ENCODE assay signal across 11 cellular contexts in the genomic region with DNA sequence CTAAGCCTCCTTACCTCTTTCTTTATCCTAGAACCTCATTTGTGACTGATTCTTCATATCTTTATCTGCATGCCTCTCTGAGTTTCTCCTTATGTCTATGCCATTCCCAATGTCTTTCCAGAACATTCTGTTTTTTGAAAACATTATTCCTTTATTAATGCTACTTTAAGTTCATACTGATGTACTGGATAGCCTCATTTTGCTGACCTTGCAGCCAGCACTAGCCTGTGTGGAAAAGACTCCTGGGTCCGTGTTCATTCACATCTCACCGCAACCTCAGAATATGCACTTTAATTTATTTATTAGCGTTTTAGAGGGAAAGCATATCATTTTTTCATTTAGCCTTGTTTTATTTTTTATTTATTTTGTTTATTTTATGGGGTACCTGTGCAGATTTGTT.
"Had no signal": no experiment of that assay in that cellular context is flagged by ENCODE, and none has a peak within 500 bp of the region (broad histone marks: within the 10 kb centered on the region; RNA-seq: fewer than 3 reads in every experiment).

No MANE protein-coding gene starts in this region.

- H3K9ac ChIP-seq: GM23248 had no signal

- FAIRE-seq: H1, H54 had no signal

- H3K9me3 ChIP-seq: HAP-1 had no signal

- DNase-seq: GM23248, GOT3, H7, H9, HCEC 1CT, HFFc6 had no signal

- ATAC-seq: GM23338, HCT116 had no signal

- H3K36me3 ChIP-seq: HAP-1 had no signal

- H3K4me3 ChIP-seq: GM23248, GM23338, HAP-1 had no signal

- H3K27ac ChIP-seq: GM23248 had no signal

- H2AFZ ChIP-seq: GM23248, GM23338 had no signal

- H3K4me2 ChIP-seq: GM23338 had no signal

- H3K27ac Mint-ChIP-seq: GM23338, H9, HFFc6 had no signal

- H3K4me1 Mint-ChIP-seq: GM23338, H9 had no signal

- H3K4me3 Mint-ChIP-seq: GM23338, H9, HFFc6 had no signal

- H3K4me1 ChIP-seq: HAP-1 had no signal
